ENCODE assay signal across 22 cellular contexts in genomic region chr2:178345951-178346350, GRCh38.
DNase-seq lines count a peak whose midpoint lies in the region; ATAC-seq and TF ChIP-seq lines count a peak whose summit lies in the region.
"Had no signal": no experiment of that assay in that cellular context is flagged by ENCODE, and none has a peak within 500 bp of the region (broad histone marks: within the 10 kb centered on the region; RNA-seq: fewer than 3 reads in every experiment).

No MANE protein-coding gene starts in this region.

- no peak overlapping the region for H3K4me3 ChIP-seq in adipocyte (ENCODE audit: low read length)
- no peak overlapping the region for H3K4me3 ChIP-seq in fibroblast of villous mesenchyme (ENCODE audit: low read depth, low read length)
- no peak overlapping the region for H3K4me3 ChIP-seq in Peyer's patch
- H3K4me3 ChIP-seq: BLaER1 treated with 17β-estradiol and CSF1 and Interleukin-3, amounts not matched to agents 10 nM and 100 nM; SJCRH30 had no signal

- TF ChIP-seq CTCF in fibroblast of villous mesenchyme (IDR thresholded peaks at IDR 0.05; ENCODE audit: insufficient read depth, low read depth, low read length) = no peak
- no peak for TF ChIP-seq CTCF in Peyer's patch (IDR thresholded peaks at IDR 0.05)
- TF ChIP-seq CTCF in natural killer cell (IDR thresholded peaks at IDR 0.05) = no peak

- H3K27ac Mint-ChIP-seq in natural killer cell = no peak overlapping the region
- H3K27ac Mint-ChIP-seq: CD4-positive, alpha-beta T cell had no signal

- H3K27me3 Mint-ChIP-seq in natural killer cell (ENCODE audit: low read depth in 2 of 2) = peaks cover 18 to 60% of the 10 kb centered on the region in 2 donors

- DNase-seq in EH (ENCODE audit: low read depth) (peak; percentile 20), adipocyte (ENCODE audit: low read depth) (peak; percentile 36), fibroblast of villous mesenchyme (ENCODE audit: low read depth) (peak; percentile 11), SHP77 (lab: John Stamatoyannopoulos, UW) (no peak), Peyer's patch (no peak), natural killer cell (no peak), NCI-H446 treated with DMSO at 0.1 percent for 48 hours (lab: John Stamatoyannopoulos, UW) (no peak)
- DNase-seq: AML-193; CD4-positive, alpha-beta T cell; COR-L47; DMS53; H7; Karpas-422; NCI-H1105; NCI-H1436 treated with DMSO at 0.1 percent for 48 hours; NCI-H187 treated with DMSO at 0.1 percent for 48 hours; NCI-H2171 treated with DMSO at 0.1 percent for 48 hours; NCI-H524 treated with DMSO at 0.1 percent for 48 hours; NCI-H774; SJCRH30 had no signal

- no peaks in the 10 kb centered on the region for H3K36me3 Mint-ChIP-seq in natural killer cell

- H3K4me3 Mint-ChIP-seq in natural killer cell = no peak overlapping the region
- H3K4me3 Mint-ChIP-seq: CD4-positive, alpha-beta T cell had no signal

- H3K9me3 Mint-ChIP-seq in natural killer cell = no peaks in the 10 kb centered on the region
- H3K9me3 Mint-ChIP-seq: CD4-positive, alpha-beta T cell had no signal

- H3K9ac ChIP-seq in adipocyte (ENCODE audit: low read length) = no peak overlapping the region
- H3K9ac ChIP-seq: BLaER1 treated with 17β-estradiol and CSF1 and Interleukin-3, amounts not matched to agents 10 nM and 100 nM had no signal

- ATAC-seq in natural killer cell = no peak
- ATAC-seq: SK-N-SH treated with all-trans-retinoic acid at 6 μM for 48 hours had no signal

- no peaks in the 10 kb centered on the region for H3K4me1 Mint-ChIP-seq in natural killer cell

- H3K27me3 ChIP-seq in adipocyte (replicated peaks; ENCODE audit: control insufficient read depth, insufficient read depth, low read length) (no peaks in the 10 kb centered on the region), Peyer's patch (no peaks in the 10 kb centered on the region)
- H3K27me3 ChIP-seq: BLaER1 treated with 17β-estradiol and CSF1 and Interleukin-3, amounts not matched to agents 10 nM and 100 nM; SJCRH30 had no signal

- H3K27ac ChIP-seq in Peyer's patch = no peak overlapping the region
- H3K27ac ChIP-seq: BLaER1 treated with 17β-estradiol and CSF1 and Interleukin-3, amounts not matched to agents 10 nM and 100 nM; SJCRH30 had no signal

- H3K9me3 ChIP-seq in adipocyte (ENCODE audit: control insufficient read depth, low read length) = no peaks in the 10 kb centered on the region
- no peaks in the 10 kb centered on the region for H3K9me3 ChIP-seq in Peyer's patch
- H3K9me3 ChIP-seq: BLaER1 treated with 17β-estradiol and CSF1 and Interleukin-3, amounts not matched to agents 10 nM and 100 nM; SJCRH30 had no signal

- H3K36me3 ChIP-seq in adipocyte (ENCODE audit: control insufficient read depth, insufficient read depth, low read length, severe bottlenecking) (no peaks in the 10 kb centered on the region), Peyer's patch (peaks cover 0 to 8% (median 0%) of the 10 kb centered on the region in 3 donors)
- H3K36me3 ChIP-seq: BLaER1 treated with 17β-estradiol and CSF1 and Interleukin-3, amounts not matched to agents 10 nM and 100 nM had no signal

- H3K4me1 ChIP-seq in adipocyte (ENCODE audit: control insufficient read depth, insufficient read depth, low read length) (peaks cover 10% of the 10 kb centered on the region), Peyer's patch (no peaks in the 10 kb centered on the region)
- H3K4me1 ChIP-seq: BLaER1 treated with 17β-estradiol and CSF1 and Interleukin-3, amounts not matched to agents 10 nM and 100 nM; SJCRH30 had no signal

- TF ChIP-seq POLR2A in Peyer's patch (IDR thresholded peaks at IDR 0.05) = no peak

- intact Hi-C loops in natural killer cell (cut with micrococcal nuclease) = no loop called here

Comparison
In these comparisons a context has a peak if more than half of its experiments do, and no peak if none do; other contexts are left out.
1. DNase-seq: peak in EH (single experiment), adipocyte (single experiment) and fibroblast of villous mesenchyme (single experiment); none in SHP77 (0 of 2), Peyer's patch (0 of 3), natural killer cell (single experiment) and NCI-H446 treated with DMSO at 0.1 percent for 48 hours (single experiment).